In genomic region chr3:15269091-15269989, GRCh38 we compare ENCODE assay signal across 1 cellular context.
TF ChIP-seq lines count a peak whose summit lies in the region.

No MANE protein-coding gene starts in this region.

TF ChIP-seq in WTC11, 78 proteins besides CTCF, POLR2A, EP300 and RAD21 (continued from another document):
- TF ChIP-seq, protein P1, sequence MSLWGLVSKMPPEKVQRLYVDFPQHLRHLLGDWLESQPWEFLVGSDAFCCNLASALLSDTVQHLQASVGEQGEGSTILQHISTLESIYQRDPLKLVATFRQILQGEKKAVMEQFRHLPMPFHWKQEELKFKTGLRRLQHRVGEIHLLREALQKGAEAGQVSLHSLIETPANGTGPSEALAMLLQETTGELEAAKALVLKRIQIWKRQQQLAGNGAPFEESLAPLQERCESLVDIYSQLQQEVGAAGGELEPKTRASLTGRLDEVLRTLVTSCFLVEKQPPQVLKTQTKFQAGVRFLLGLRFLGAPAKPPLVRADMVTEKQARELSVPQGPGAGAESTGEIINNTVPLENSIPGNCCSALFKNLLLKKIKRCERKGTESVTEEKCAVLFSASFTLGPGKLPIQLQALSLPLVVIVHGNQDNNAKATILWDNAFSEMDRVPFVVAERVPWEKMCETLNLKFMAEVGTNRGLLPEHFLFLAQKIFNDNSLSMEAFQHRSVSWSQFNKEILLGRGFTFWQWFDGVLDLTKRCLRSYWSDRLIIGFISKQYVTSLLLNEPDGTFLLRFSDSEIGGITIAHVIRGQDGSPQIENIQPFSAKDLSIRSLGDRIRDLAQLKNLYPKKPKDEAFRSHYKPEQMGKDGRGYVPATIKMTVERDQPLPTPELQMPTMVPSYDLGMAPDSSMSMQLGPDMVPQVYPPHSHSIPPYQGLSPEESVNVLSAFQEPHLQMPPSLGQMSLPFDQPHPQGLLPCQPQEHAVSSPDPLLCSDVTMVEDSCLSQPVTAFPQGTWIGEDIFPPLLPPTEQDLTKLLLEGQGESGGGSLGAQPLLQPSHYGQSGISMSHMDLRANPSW (CRISPR knock-in tag; conservative IDR thresholded peaks at IDR 0.05; ENCODE audit: low read depth): no peak
- no peak for TF ChIP-seq GRHL2 (CRISPR knock-in tag; IDR thresholded peaks at IDR 0.05; ENCODE audit: insufficient replicate concordance, severe bottlenecking)
- no peak for TF ChIP-seq NFATC4 (CRISPR knock-in tag; IDR thresholded peaks at IDR 0.05)
- TF ChIP-seq, protein P2, sequence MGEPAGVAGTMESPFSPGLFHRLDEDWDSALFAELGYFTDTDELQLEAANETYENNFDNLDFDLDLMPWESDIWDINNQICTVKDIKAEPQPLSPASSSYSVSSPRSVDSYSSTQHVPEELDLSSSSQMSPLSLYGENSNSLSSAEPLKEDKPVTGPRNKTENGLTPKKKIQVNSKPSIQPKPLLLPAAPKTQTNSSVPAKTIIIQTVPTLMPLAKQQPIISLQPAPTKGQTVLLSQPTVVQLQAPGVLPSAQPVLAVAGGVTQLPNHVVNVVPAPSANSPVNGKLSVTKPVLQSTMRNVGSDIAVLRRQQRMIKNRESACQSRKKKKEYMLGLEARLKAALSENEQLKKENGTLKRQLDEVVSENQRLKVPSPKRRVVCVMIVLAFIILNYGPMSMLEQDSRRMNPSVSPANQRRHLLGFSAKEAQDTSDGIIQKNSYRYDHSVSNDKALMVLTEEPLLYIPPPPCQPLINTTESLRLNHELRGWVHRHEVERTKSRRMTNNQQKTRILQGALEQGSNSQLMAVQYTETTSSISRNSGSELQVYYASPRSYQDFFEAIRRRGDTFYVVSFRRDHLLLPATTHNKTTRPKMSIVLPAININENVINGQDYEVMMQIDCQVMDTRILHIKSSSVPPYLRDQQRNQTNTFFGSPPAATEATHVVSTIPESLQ (CRISPR knock-in tag; IDR thresholded peaks at IDR 0.05): no peak
- no peak for TF ChIP-seq PRRX2 (CRISPR knock-in tag; IDR thresholded peaks at IDR 0.05)
- no peak for TF ChIP-seq FOXK1 (CRISPR knock-in tag; IDR thresholded peaks at IDR 0.05)
- TF ChIP-seq, protein P3, sequence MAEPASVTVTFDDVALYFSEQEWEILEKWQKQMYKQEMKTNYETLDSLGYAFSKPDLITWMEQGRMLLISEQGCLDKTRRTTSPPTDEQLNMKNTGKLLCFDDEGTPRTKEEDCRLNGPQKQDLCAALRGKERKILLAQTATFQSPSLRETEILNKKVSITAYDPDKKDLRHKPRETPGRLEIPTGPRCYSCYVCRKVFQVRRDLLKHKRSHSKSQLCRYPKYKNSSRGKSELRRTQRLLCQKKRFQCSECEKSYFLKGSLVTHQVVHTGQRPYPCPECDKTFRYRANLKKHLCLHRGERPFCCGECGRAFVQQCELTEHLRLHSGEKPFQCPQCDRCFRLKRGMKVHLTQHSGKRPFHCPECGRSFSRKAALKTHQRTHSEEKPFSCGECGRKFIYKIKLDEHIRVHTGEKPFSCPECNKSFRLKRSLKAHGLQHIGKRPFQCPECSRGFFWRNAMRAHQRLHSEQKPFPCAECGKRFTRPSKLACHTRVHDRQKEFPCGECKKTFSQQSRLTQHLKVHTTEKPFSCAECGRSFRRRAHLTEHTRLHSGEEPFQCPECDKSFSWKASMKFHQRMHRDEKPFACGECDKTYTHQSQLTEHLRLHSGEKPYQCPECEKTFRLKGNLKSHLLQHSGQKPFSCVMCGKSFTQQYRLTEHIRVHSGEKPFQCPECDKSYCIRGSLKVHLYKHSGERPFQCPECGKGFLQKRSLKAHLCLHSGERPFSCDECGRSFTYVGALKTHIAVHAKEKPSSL (CRISPR knock-in tag; conservative IDR thresholded peaks at IDR 0.05): no peak
- no peak for TF ChIP-seq ZNF671 (CRISPR knock-in tag; IDR thresholded peaks at IDR 0.05)
